ENCODE assay signal across 8 cellular contexts in the genomic region with DNA sequence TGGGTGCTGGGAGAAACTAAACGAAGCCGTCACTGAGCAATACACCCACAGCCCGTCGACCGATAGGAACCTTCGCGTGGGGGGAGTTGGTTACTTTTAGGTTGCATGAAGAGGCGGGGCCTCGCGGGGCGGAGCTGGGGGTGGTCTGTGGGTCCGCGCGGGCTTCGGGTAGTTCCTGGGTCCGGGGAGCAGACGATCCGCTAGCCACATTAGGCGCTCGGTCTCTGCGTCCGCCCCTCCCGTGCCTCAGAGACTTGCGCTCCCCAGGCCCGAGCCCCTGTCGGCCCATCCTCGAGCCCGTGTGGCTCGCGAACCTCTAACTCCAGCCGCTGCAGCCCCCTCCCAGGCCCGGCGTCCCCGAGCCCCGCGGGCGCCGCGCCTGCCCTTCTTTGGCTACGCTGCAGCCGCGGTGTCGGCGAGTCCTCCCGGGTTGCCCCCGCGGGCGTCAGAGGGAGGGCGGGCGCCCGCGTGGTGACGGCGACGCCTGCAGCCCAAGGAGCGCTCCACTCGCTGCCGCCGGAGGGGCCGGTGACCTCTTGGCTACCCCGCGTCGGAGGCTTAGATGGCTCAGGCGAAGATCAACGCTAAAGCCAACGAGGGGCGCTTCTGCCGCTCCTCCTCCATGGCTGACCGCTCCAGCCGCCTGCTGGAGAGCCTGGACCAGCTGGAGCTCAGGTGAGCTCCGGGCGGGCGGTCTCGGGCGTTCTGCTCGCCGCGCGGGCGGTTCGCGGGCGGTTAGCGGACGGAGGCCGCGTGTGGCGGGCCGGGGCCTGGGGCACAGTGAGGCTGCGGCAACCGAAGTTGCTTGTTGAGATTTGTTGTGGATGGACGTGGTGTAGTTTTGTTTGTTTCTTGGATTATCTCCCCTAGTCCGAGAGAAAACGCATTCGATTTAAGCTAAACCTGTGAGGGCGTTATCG. TPM values are rescaled to one million over a fixed set of nuclear protein-coding genes. Genes with fewer than 3 reads are reported as not detected.
DNase-seq lines count a peak whose midpoint lies in the region; ATAC-seq and TF ChIP-seq lines count a peak whose summit lies in the region.

A gene (plus strand): TSS at position 191 of the 920 bp plus-strand sequence. CDS start 372 bp downstream, at position 563.

- H3K79me2 ChIP-seq in GM23248 (ENCODE audit: insufficient read depth): peaks cover 68% of the 10 kb centered on the region
- no peaks in the 10 kb centered on the region for H3K79me2 ChIP-seq in neural cell (replicated peaks; ENCODE audit: insufficient read depth, low read length)

- peak within 1 kb of the TSS; percentile 91 to 99 for H3K4me3 Mint-ChIP-seq in stimulated activated naive CD8-positive, alpha-beta T cell treated with anti-CD3 and anti-CD28 coated beads, Interleukin-15, amount 100 ng/mL, for 72 hours

- peaks cover 34% of the 10 kb centered on the region for H3K4me1 ChIP-seq in GM23248 (ENCODE audit: insufficient read depth)

- H3K27me3 ChIP-seq in GM23248 (replicated peaks; ENCODE audit: insufficient read depth): no peaks in the 10 kb centered on the region
- no peaks in the 10 kb centered on the region for H3K27me3 ChIP-seq in neural cell (ENCODE audit: insufficient read depth, low read depth, low read length)

- no peaks in the 10 kb centered on the region for H3K9me2 ChIP-seq in GM23248 (ENCODE audit: insufficient read depth)
- H3K9me2 ChIP-seq in neural cell (ENCODE audit: insufficient read depth, low read length): no peaks in the 10 kb centered on the region

- TF ChIP-seq POLR2A in Raji (IDR thresholded peaks at IDR 0.05; ENCODE audit: insufficient read depth, low read depth, low read length): peak; percentile 97

- H3K36me3 ChIP-seq in GM23248 (ENCODE audit: low read depth) (0 out of 2 replicates have a peak, but pooled peaks cover 9% of the 10 kb centered on the region), neural cell (ENCODE audit: insufficient read depth, low read length) (no peaks in the 10 kb centered on the region)

- no peaks in the 10 kb centered on the region for H3K27me3 Mint-ChIP-seq in stimulated activated naive CD8-positive, alpha-beta T cell treated with anti-CD3 and anti-CD28 coated beads, Interleukin-15, amount 100 ng/mL, for 72 hours

- H2AFZ ChIP-seq in GM23248: peak within 1 kb of the TSS; percentile 83
- H2AFZ ChIP-seq in neural cell (ENCODE audit: low read depth, low read length): peak within 1 kb of the TSS; percentile 57

- H3K9me3 ChIP-seq in GM23248 (ENCODE audit: low read depth): no peaks in the 10 kb centered on the region
- H3K9me3 ChIP-seq in neural cell (ENCODE audit: low read length): no peaks in the 10 kb centered on the region

- H4K20me1 ChIP-seq in GM23248 (ENCODE audit: insufficient read depth) (no peaks in the 10 kb centered on the region), neural cell (ENCODE audit: insufficient read depth) (no peaks in the 10 kb centered on the region)

- peak within 1 kb of the TSS; percentile 98 for H3K27ac Mint-ChIP-seq in stimulated activated naive CD8-positive, alpha-beta T cell treated with anti-CD3 and anti-CD28 coated beads, Interleukin-15, amount 100 ng/mL, for 72 hours

- ATAC-seq in stimulated activated naive CD8-positive, alpha-beta T cell treated with anti-CD3 and anti-CD28 coated beads, Interleukin-15, amount 100 ng/mL, for 72 hours: peak; percentile 94

- H3K4me2 ChIP-seq in GM23248 (ENCODE audit: unreplicated experiment) (peak within 1 kb of the TSS; percentile 94), neural cell (ENCODE audit: low read length) (peak within 1 kb of the TSS; percentile 76)

- peak; percentile 48 for TF ChIP-seq EP300 in neural cell (conservative IDR thresholded peaks at IDR 0.05; ENCODE audit: poor library complexity, severe bottlenecking)

- H3K4me1 Mint-ChIP-seq in stimulated activated naive CD8-positive, alpha-beta T cell treated with anti-CD3 and anti-CD28 coated beads, Interleukin-15, amount 100 ng/mL, for 72 hours: peaks cover 48% of the 10 kb centered on the region

- H3K4me3 ChIP-seq in GM23248 (peak within 1 kb of the TSS; percentile 98), neural cell (ENCODE audit: low read length) (peak within 1 kb of the TSS; percentile 83)

- no peaks in the 10 kb centered on the region for H3K9me3 Mint-ChIP-seq in stimulated activated naive CD8-positive, alpha-beta T cell treated with anti-CD3 and anti-CD28 coated beads, Interleukin-15, amount 100 ng/mL, for 72 hours

- WGBS in GM23248 (ENCODE audit: low coverage in 1 of 2, low lambda C conversion rate in 2 of 2, missing lambda C conversion rate in 2 of 2), 2 experiments: 0 to 1% methylated on average over 58 to 87 of the region's 97 CpGs

- peaks cover 54% of the 10 kb centered on the region for H3F3A ChIP-seq in GM23248 (ENCODE audit: insufficient read depth)
- H3F3A ChIP-seq in neural cell (ENCODE audit: insufficient read depth, low read length, poor library complexity, severe bottlenecking): no peaks in the 10 kb centered on the region

- peak; percentile 44 for TF ChIP-seq CTCF in neural cell (IDR thresholded peaks at IDR 0.05; ENCODE audit: poor library complexity, severe bottlenecking)

- no peak for TF ChIP-seq RAD21 in neural cell (conservative IDR thresholded peaks at IDR 0.05)

- in situ Hi-C loops in GM23248 (cut with MboI): no loop called here

- peak within 1 kb of the TSS; percentile 84 for H3K27ac ChIP-seq in GM23248
- peak within 1 kb of the TSS; percentile 74 for H3K27ac ChIP-seq in neural cell (ENCODE audit: low read length)

- peak; percentile 94 for DNase-seq in ELF-1 (ENCODE audit: low read depth, low spot score)
- peak; percentile 96 for DNase-seq in GM23248
- peak; percentile 91 to 96 for DNase-seq in Kasumi-1 (lab: John Stamatoyannopoulos, UW)
- peak; percentile 70 for DNase-seq in activated effector memory CD4-positive, alpha-beta T cell treated with Interleukin-2 at 50 U/mL for 16 hours
- DNase-seq in fibroblast of the conjunctiva (ENCODE audit: low read depth): peak; percentile 88
- peak; percentile 93 to 94 for DNase-seq in stimulated activated naive CD8-positive, alpha-beta T cell treated with anti-CD3 and anti-CD28 coated beads, Interleukin-15, amount 100 ng/mL, for 72 hours

- H3K9ac ChIP-seq in GM23248: peak within 1 kb of the TSS; percentile 96
- peak within 1 kb of the TSS; percentile 74 for H3K9ac ChIP-seq in neural cell (ENCODE audit: low read length)

TF ChIP-seq in neural cell, 6 proteins besides CTCF, POLR2A, EP300 and RAD21:
- TF ChIP-seq, protein P1, sequence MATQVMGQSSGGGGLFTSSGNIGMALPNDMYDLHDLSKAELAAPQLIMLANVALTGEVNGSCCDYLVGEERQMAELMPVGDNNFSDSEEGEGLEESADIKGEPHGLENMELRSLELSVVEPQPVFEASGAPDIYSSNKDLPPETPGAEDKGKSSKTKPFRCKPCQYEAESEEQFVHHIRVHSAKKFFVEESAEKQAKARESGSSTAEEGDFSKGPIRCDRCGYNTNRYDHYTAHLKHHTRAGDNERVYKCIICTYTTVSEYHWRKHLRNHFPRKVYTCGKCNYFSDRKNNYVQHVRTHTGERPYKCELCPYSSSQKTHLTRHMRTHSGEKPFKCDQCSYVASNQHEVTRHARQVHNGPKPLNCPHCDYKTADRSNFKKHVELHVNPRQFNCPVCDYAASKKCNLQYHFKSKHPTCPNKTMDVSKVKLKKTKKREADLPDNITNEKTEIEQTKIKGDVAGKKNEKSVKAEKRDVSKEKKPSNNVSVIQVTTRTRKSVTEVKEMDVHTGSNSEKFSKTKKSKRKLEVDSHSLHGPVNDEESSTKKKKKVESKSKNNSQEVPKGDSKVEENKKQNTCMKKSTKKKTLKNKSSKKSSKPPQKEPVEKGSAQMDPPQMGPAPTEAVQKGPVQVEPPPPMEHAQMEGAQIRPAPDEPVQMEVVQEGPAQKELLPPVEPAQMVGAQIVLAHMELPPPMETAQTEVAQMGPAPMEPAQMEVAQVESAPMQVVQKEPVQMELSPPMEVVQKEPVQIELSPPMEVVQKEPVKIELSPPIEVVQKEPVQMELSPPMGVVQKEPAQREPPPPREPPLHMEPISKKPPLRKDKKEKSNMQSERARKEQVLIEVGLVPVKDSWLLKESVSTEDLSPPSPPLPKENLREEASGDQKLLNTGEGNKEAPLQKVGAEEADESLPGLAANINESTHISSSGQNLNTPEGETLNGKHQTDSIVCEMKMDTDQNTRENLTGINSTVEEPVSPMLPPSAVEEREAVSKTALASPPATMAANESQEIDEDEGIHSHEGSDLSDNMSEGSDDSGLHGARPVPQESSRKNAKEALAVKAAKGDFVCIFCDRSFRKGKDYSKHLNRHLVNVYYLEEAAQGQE (IDR thresholded peaks at IDR 0.05; ENCODE audit: borderline replicate concordance): peak; percentile 43
- TF ChIP-seq POLR2AphosphoS5 (IDR thresholded peaks at IDR 0.05): peak; percentile 46
- TF ChIP-seq MXI1 (conservative IDR thresholded peaks at IDR 0.05; ENCODE audit: poor library complexity, severe bottlenecking): peak; percentile 58
- TF ChIP-seq EZH2 (IDR thresholded peaks at IDR 0.05; ENCODE audit: borderline replicate concordance, insufficient read depth, low read length, poor library complexity, severe bottlenecking): no peak
- TF ChIP-seq SMC3 (conservative IDR thresholded peaks at IDR 0.05; ENCODE audit: poor library complexity): peak; percentile 50
- no peak for TF ChIP-seq TAF1 (IDR thresholded peaks at IDR 0.05; ENCODE audit: low read depth)

RNA-seq across cellular contexts. Expression of the gene that starts here (rescaled TPM):
- total RNA-seq in GM23248 (2014; rRNA removed; shearing (Covaris generic)): 32.1 and 33.4 TPM in 2 replicates
- 40.1 and 40.4 TPM in 2 replicates for polyA plus RNA-seq in GM23248 (2016; fragmentation: Nextera tagmentation; extraction: Ambion mirVana)
- polyA plus RNA-seq in neural cell: 3.2 and 3.3 TPM in 2 replicates
- 3.7 and 4.5 TPM in 2 replicates for polyA minus RNA-seq in neural cell

Comparison
In these comparisons a context has a peak if more than half of its experiments do, and no peak if none do; other contexts are left out.
1. Peak in every context shown above with its lines: DNase-seq, ATAC-seq, H3K4me3 ChIP-seq and H3K27ac ChIP-seq.